17 cellular contexts compared by ENCODE assay signal in genomic region chr2:239930378-239930777, GRCh38.
DNase-seq lines count a peak whose midpoint lies in the region; ATAC-seq and TF ChIP-seq lines count a peak whose summit lies in the region.
"Had no signal": no experiment of that assay in that cellular context is flagged by ENCODE, and none has a peak within 500 bp of the region (broad histone marks: within the 10 kb centered on the region; RNA-seq: fewer than 3 reads in every experiment).

No MANE protein-coding gene starts in this region.

- H3K4me3 ChIP-seq in coronary artery (no peak overlapping the region), lower leg skin (ENCODE audit: low read depth, poor library complexity, severe bottlenecking) (no peak overlapping the region), testis (no peak overlapping the region)
- H3K4me3 ChIP-seq: BLaER1, esophagus squamous epithelium had no signal

- no peaks in the 10 kb centered on the region for H3K27me3 ChIP-seq in testis
- no peaks in the 10 kb centered on the region for H3K27me3 ChIP-seq in foreskin keratinocyte
- H3K27me3 ChIP-seq: BLaER1 had no signal

- DNase-seq in activated effector memory CD4-positive, alpha-beta T cell treated with anti-CD3 and anti-CD28 coated beads, Interleukin-2, amount 50 U/mL, for 16 hours: peak; percentile 57
- no peak for DNase-seq in activated effector memory CD4-positive, alpha-beta T cell treated with Interleukin-2 at 50 U/mL for 16 hours
- DNase-seq in coronary artery (ENCODE audit: low spot score) (peak; percentile 33), lower leg skin (ENCODE audit: low spot score in 2 of 2) (peak; percentile 11 to 71), testis (peak; percentile 10), Kasumi-1 (lab: John Stamatoyannopoulos, UW) (no peak), foreskin keratinocyte (no peak)
- DNase-seq: activated CD4-positive, alpha-beta T cell treated with anti-CD3 and anti-CD28 coated beads, Interleukin-2, amount 50 U/mL, for 48 hours; esophagus squamous epithelium; Karpas-422; NCI-H1092; NCI-H2081 treated with DMSO at 0.1 percent for 48 hours; NCI-H524 treated with DMSO at 0.1 percent for 48 hours; occipital lobe had no signal

- intact Hi-C loops in lower leg skin (cut with DNase I; ENCODE audit: low total_unique reads) (no loop called here), testis (cut with DNase I; ENCODE audit: low total_unique reads) (no loop called here)

- H3K27ac ChIP-seq in coronary artery (no peak overlapping the region), testis (no peak overlapping the region), foreskin keratinocyte (no peak overlapping the region)
- H3K27ac ChIP-seq: BLaER1, esophagus squamous epithelium had no signal

- 71 to 83% methylated on average over 16 of the region's 16 CpGs for whole genome bisulfite sequencing in lower leg skin, 2 donors
- WGBS in testis, 2 donors: 71 to 80% methylated on average over 16 of the region's 16 CpGs

- H3K4me1 ChIP-seq in testis (no peaks in the 10 kb centered on the region), foreskin keratinocyte (peaks cover 3% of the 10 kb centered on the region)

- ATAC-seq in foreskin keratinocyte (no peak), SK-N-SH treated with all-trans-retinoic acid at 6 μM for 48 hours (no peak)
- ATAC-seq: activated T-helper 17 cell treated with anti-CD3 and anti-CD28 coated beads, Interleukin-2, amount 50 U/mL, for 72 hours had no signal

- TF ChIP-seq CTCF in coronary artery (IDR thresholded peaks at IDR 0.05) (no peak), lower leg skin (IDR thresholded peaks at IDR 0.05) (no peak), testis (IDR thresholded peaks at IDR 0.05) (no peak), foreskin keratinocyte (conservative IDR thresholded peaks at IDR 0.05) (no peak)

- no peaks in the 10 kb centered on the region for H3K9me3 ChIP-seq in testis
- H3K9me3 ChIP-seq: esophagus squamous epithelium had no signal

- TF ChIP-seq POLR2A in lower leg skin (IDR thresholded peaks at IDR 0.05): no peak
- TF ChIP-seq POLR2A in testis (IDR thresholded peaks at IDR 0.05): no peak

- H3K36me3 ChIP-seq in testis (ENCODE audit: low read depth, missing control alignments): no peaks in the 10 kb centered on the region
- H3K36me3 ChIP-seq: esophagus squamous epithelium had no signal

TF ChIP-seq in SK-N-SH treated with all-trans-retinoic acid at 6 μM for 48 hours, 23 proteins besides CTCF, POLR2A, EP300 and RAD21:
- TF ChIP-seq BACH2 (CRISPR knock-in tag; IDR thresholded peaks at IDR 0.05; ENCODE audit: borderline replicate concordance) (no peak), TOX (CRISPR knock-in tag; IDR thresholded peaks at IDR 0.05; ENCODE audit: borderline replicate concordance) (no peak)

Comparison
In these comparisons a context has a peak if more than half of its experiments do, and no peak if none do; other contexts are left out.
1. DNase-seq: peak in activated effector memory CD4-positive, alpha-beta T cell treated with anti-CD3 and anti-CD28 coated beads, Interleukin-2, amount 50 U/mL, for 16 hours (single experiment), coronary artery (single experiment), lower leg skin (2 of 2) and testis (single experiment); none in activated effector memory CD4-positive, alpha-beta T cell treated with Interleukin-2 at 50 U/mL for 16 hours (single experiment), Kasumi-1 (0 of 2) and foreskin keratinocyte (0 of 2).